In genomic region chr6:26045939-26046368, GRCh38 we compare ENCODE assay signal across 8 cellular contexts. TPM values are rescaled to one million over a fixed set of nuclear protein-coding genes. Genes with fewer than 3 reads are reported as not detected.
DNase-seq lines count a peak whose midpoint lies in the region; ATAC-seq and TF ChIP-seq lines count a peak whose summit lies in the region.

No MANE protein-coding gene starts in this region.

- no peaks in the 10 kb centered on the region for H3K9me3 ChIP-seq in RWPE2 (ENCODE audit: severe bottlenecking)

- peaks cover 36% of the 10 kb centered on the region for H3K4me1 Mint-ChIP-seq in activated CD8-positive, alpha-beta memory T cell treated with anti-CD3 and anti-CD28 coated beads, Interleukin-2, amount 10 ng/mL, durations not matched to agents 7 days and 5 days

- H3K27me3 ChIP-seq in RWPE2 (ENCODE audit: insufficient read depth, poor library complexity, severe bottlenecking): no peaks in the 10 kb centered on the region

- peaks cover 9% of the 10 kb centered on the region for H3K4me1 ChIP-seq in RWPE2 (ENCODE audit: insufficient read depth, poor library complexity, severe bottlenecking)

- TF ChIP-seq CTCF in RWPE2 (IDR thresholded peaks at IDR 0.05; ENCODE audit: poor library complexity, severe bottlenecking) (no peak), epithelial cell of proximal tubule (conservative IDR thresholded peaks at IDR 0.05; ENCODE audit: low read depth, low read length) (no peak)

- no peaks in the 10 kb centered on the region for H3K27me3 Mint-ChIP-seq in activated CD8-positive, alpha-beta memory T cell treated with anti-CD3 and anti-CD28 coated beads, Interleukin-2, amount 10 ng/mL, durations not matched to agents 7 days and 5 days

- H3K4me3 ChIP-seq in RWPE2 (ENCODE audit: severe bottlenecking): peak overlapping the region; percentile 40
- peak overlapping the region; percentile 59 for H3K4me3 ChIP-seq in epithelial cell of proximal tubule (ENCODE audit: low read depth, low read length)
- peak overlapping the region in 4 of 7 experiments; percentile 30 to 47 (median 41) for H3K4me3 ChIP-seq in skin epidermis

- H3K27ac ChIP-seq in RWPE2 (ENCODE audit: poor library complexity, severe bottlenecking) (peak overlapping the region; percentile 91), skin epidermis (peak overlapping the region in 3 of 21 experiments; percentile 37 to 55 (median 42))

- H3K9me3 Mint-ChIP-seq in activated CD8-positive, alpha-beta memory T cell treated with anti-CD3 and anti-CD28 coated beads, Interleukin-2, amount 10 ng/mL, durations not matched to agents 7 days and 5 days (ENCODE audit: low read depth): no peaks in the 10 kb centered on the region

- H3K4me3 Mint-ChIP-seq in activated CD8-positive, alpha-beta memory T cell treated with anti-CD3 and anti-CD28 coated beads, Interleukin-2, amount 10 ng/mL, durations not matched to agents 7 days and 5 days: peak overlapping the region; percentile 78

- peak overlapping the region; percentile 99 for H3K27ac Mint-ChIP-seq in activated CD8-positive, alpha-beta memory T cell treated with anti-CD3 and anti-CD28 coated beads, Interleukin-2, amount 10 ng/mL, durations not matched to agents 7 days and 5 days

- CTCF ChIA-PET in activated CD8-positive, alpha-beta memory T cell treated with anti-CD3 and anti-CD28 coated beads, Interleukin-2, amount 10 ng/mL, durations not matched to agents 7 days and 5 days (lab: Charles Lee): interaction anchor here (1.0 to 4.6 kb wide), 9 partner anchors 10 to 78 kb away, joined by 3 to 45 read pairs (median 6); a partner anchor contains a TSS

- no peaks in the 10 kb centered on the region for H3K36me3 ChIP-seq in RWPE2 (ENCODE audit: low read depth)

- no peak for ATAC-seq in activated CD8-positive, alpha-beta memory T cell treated with anti-CD3 and anti-CD28 coated beads, Interleukin-2, amount 10 ng/mL, durations not matched to agents 7 days and 5 days
- ATAC-seq in RWPE2 (ENCODE audit: low read depth) (peak; percentile 0; the same call in 1 of the 3 replicates), HG03521 (IDR thresholded peaks at IDR 0.05; ENCODE audit: unreplicated experiment) (no peak)

- no peak for DNase-seq in activated CD8-positive, alpha-beta memory T cell treated with anti-CD3 and anti-CD28 coated beads, Interleukin-2, amount 10 ng/mL, durations not matched to agents 7 days and 5 days
- DNase-seq in activated CD8-positive, alpha-beta memory T cell treated with anti-CD3 and anti-CD28 coated beads for 24 hours: no peak
- no peak for DNase-seq in RWPE2 (ENCODE audit: low spot score)
- DNase-seq in epithelial cell of proximal tubule (ENCODE audit: low read depth): no peak
- no peak for DNase-seq in DMS153 (lab: John Stamatoyannopoulos, UW)
- no peak for DNase-seq in islet precursor cell

- H3K36me3 Mint-ChIP-seq in activated CD8-positive, alpha-beta memory T cell treated with anti-CD3 and anti-CD28 coated beads, Interleukin-2, amount 10 ng/mL, durations not matched to agents 7 days and 5 days: peaks cover 2% of the 10 kb centered on the region

RNA-seq across cellular contexts. Expression of gene HFE, which starts 41.3 kb away (rescaled TPM):
- 1 to 10 TPM; 1.6 to 3.4 TPM for total RNA-seq in activated CD8-positive, alpha-beta memory T cell treated with anti-CD3 and anti-CD28 coated beads, Interleukin-2, amount 10 ng/mL, durations not matched to agents 7 days and 5 days
- total RNA-seq in epithelial cell of proximal tubule: 5.1 and 5.3 TPM in 2 replicates
